In genomic region chr10:63711361-63711760, GRCh38 we compare ENCODE assay signal across 10 cellular contexts.
DNase-seq lines count a peak whose midpoint lies in the region; TF ChIP-seq lines count a peak whose summit lies in the region.
"Had no signal": no experiment of that assay in that cellular context is flagged by ENCODE, and none has a peak within 500 bp of the region (broad histone marks: within the 10 kb centered on the region; RNA-seq: fewer than 3 reads in every experiment).

No MANE protein-coding gene starts in this region.

- H4K20me1 ChIP-seq in BLaER1 treated with 17β-estradiol and CSF1 and Interleukin-3, amounts not matched to agents 10 nM and 100 nM: no peaks in the 10 kb centered on the region

- H3K27ac ChIP-seq in BLaER1 treated with 17β-estradiol and CSF1 and Interleukin-3, amounts not matched to agents 10 nM and 100 nM: peak overlapping the region in 8 of 11 experiments; percentile 46 to 78 (median 68); a peak in 12 of 22 replicates
- H3K27ac ChIP-seq in parathyroid adenoma: peak overlapping the region; percentile 92

- DNase-seq in adipocyte (ENCODE audit: low read depth): no peak
- peak; percentile 57 for DNase-seq in fibroblast of the aortic adventitia (ENCODE audit: low read depth)
- DNase-seq in activated naive CD4-positive, alpha-beta T cell treated with Interleukin-2 at 50 U/mL for 16 hours: no peak
- no peak for DNase-seq in retina
- no peak for DNase-seq in medulla oblongata (ENCODE audit: extremely low spot score)
- DNase-seq in hippocampal formation (lab: John Stamatoyannopoulos, UW): no peak
- DNase-seq: activated T-cell treated with anti-CD3 and anti-CD28 coated beads for 4 hours; CD4-positive, alpha-beta T cell had no signal

- no peaks in the 10 kb centered on the region for H3K27me3 ChIP-seq in BLaER1 treated with 17β-estradiol and CSF1 and Interleukin-3, amounts not matched to agents 10 nM and 100 nM
- H3K27me3 ChIP-seq in adipocyte (replicated peaks; ENCODE audit: control insufficient read depth, insufficient read depth, low read length) (no peaks in the 10 kb centered on the region), parathyroid adenoma (ENCODE audit: control insufficient read depth, insufficient read depth, low read length) (no peaks in the 10 kb centered on the region)

- H3K9me3 ChIP-seq in BLaER1 treated with 17β-estradiol and CSF1 and Interleukin-3, amounts not matched to agents 10 nM and 100 nM (replicated peaks in 1 of 11): peaks cover 0 to 5% (median 0%) of the 10 kb centered on the region in 11 experiments; a peak in 2 of 22 replicates
- H3K9me3 ChIP-seq in adipocyte (ENCODE audit: control insufficient read depth, low read length) (no peaks in the 10 kb centered on the region), parathyroid adenoma (ENCODE audit: control insufficient read depth, low read length) (no peaks in the 10 kb centered on the region)

- H3K9ac ChIP-seq in BLaER1 treated with 17β-estradiol and CSF1 and Interleukin-3, amounts not matched to agents 10 nM and 100 nM: peak overlapping the region in 1 of 11 experiments; percentile 55; a peak in 1 of 22 replicates
- peak overlapping the region; percentile 31 for H3K9ac ChIP-seq in adipocyte (ENCODE audit: low read length)
- H3K9ac ChIP-seq in parathyroid adenoma: peak overlapping the region; percentile 2

- peak overlapping the region in 1 of 10 experiments; percentile 3; a peak in 1 of 20 replicates for H3K4me3 ChIP-seq in BLaER1 treated with 17β-estradiol and CSF1 and Interleukin-3, amounts not matched to agents 10 nM and 100 nM
- no peak overlapping the region for H3K4me3 ChIP-seq in adipocyte (ENCODE audit: low read length)
- H3K4me3 ChIP-seq in fibroblast of the aortic adventitia (ENCODE audit: low read depth, low read length): no peak overlapping the region
- H3K4me3 ChIP-seq in parathyroid adenoma (ENCODE audit: low read depth, low read length): peak overlapping the region; percentile 44

- H3K79me2 ChIP-seq in parathyroid adenoma: no peaks in the 10 kb centered on the region

- peaks cover 51 to 79% (median 69%) of the 10 kb centered on the region in 10 experiments for H3K4me1 ChIP-seq in BLaER1 treated with 17β-estradiol and CSF1 and Interleukin-3, amounts not matched to agents 10 nM and 100 nM
- H3K4me1 ChIP-seq in adipocyte (ENCODE audit: control insufficient read depth, insufficient read depth, low read length): peaks cover 49% of the 10 kb centered on the region
- peaks cover 50% of the 10 kb centered on the region for H3K4me1 ChIP-seq in parathyroid adenoma

- peak overlapping the region; percentile 71 to 90 (median 82) for H3K4me2 ChIP-seq in BLaER1 treated with 17β-estradiol and CSF1 and Interleukin-3, amounts not matched to agents 10 nM and 100 nM
- peak overlapping the region; percentile 11 for H3K4me2 ChIP-seq in parathyroid adenoma (ENCODE audit: low read length)

- H3K36me3 ChIP-seq in BLaER1 treated with 17β-estradiol and CSF1 and Interleukin-3, amounts not matched to agents 10 nM and 100 nM: no peaks in the 10 kb centered on the region
- H3K36me3 ChIP-seq in adipocyte (ENCODE audit: control insufficient read depth, insufficient read depth, low read length, severe bottlenecking) (no peaks in the 10 kb centered on the region), parathyroid adenoma (ENCODE audit: control insufficient read depth, insufficient read depth, low read length) (no peaks in the 10 kb centered on the region)

- TF ChIP-seq CTCF in fibroblast of the aortic adventitia (IDR thresholded peaks at IDR 0.05; ENCODE audit: insufficient read depth, low read length): no peak
- no peak for TF ChIP-seq CTCF in parathyroid adenoma (IDR thresholded peaks at IDR 0.05)

- peak overlapping the region; percentile 72 for H2AFZ ChIP-seq in parathyroid adenoma
